In genomic region chr3:187036394-187036793, GRCh38 we compare ENCODE assay signal across 29 cellular contexts.
"Had no signal": no experiment of that assay in that cellular context is flagged by ENCODE, and none has a peak within 500 bp of the region (broad histone marks: within the 10 kb centered on the region; RNA-seq: fewer than 3 reads in every experiment).

No MANE protein-coding gene starts in this region.

- H3K27ac Mint-ChIP-seq: stimulated activated naive CD8-positive, alpha-beta T cell treated with anti-CD3 and anti-CD28 coated beads, Interleukin-15, Interleukin-2, amounts not matched to agents 100 ng/mL and 50 ng/mL, for 24 hours had no signal

- H3K36me3 ChIP-seq: gastroesophageal sphincter, ovary had no signal

- H3K27me3 ChIP-seq: esophagus muscularis mucosa, foreskin keratinocyte, gastroesophageal sphincter, heart right ventricle, ovary, spleen, tibial nerve, upper lobe of left lung had no signal

- H3K4me3 ChIP-seq: coronary artery, esophagus muscularis mucosa, gastroesophageal sphincter, heart right ventricle, left ventricle myocardium inferior, lower lobe of right lung, ovary, psoas muscle, skin epidermis, spleen, thoracic aorta, tibial nerve, upper lobe of left lung had no signal

- H3K9me3 ChIP-seq: ovary had no signal

- H3K27me3 Mint-ChIP-seq: stimulated activated memory B cell treated with anti-CD40 and anti-IgM and Interleukin-4, amounts not matched to agents 10 μg/mL and 1 μg/mL and 100 μg/mL, for 72 hours; stimulated activated naive CD8-positive, alpha-beta T cell treated with anti-CD3 and anti-CD28 coated beads, Interleukin-15, Interleukin-2, amounts not matched to agents 100 ng/mL and 50 ng/mL, for 24 hours had no signal

- DNase-seq: dermis blood vessel endothelial cell; effector memory CD4-positive, alpha-beta T cell; foreskin keratinocyte; heart right ventricle; hippocampal formation; islet precursor cell; kidney glomerular epithelial cell; left colon; left ventricle myocardium inferior; lower lobe of right lung; natural killer cell; occipital lobe; ovary; posterior cingulate gyrus; psoas muscle; right cardiac atrium; spleen; stimulated activated CD4-positive, alpha-beta T cell treated with anti-CD3 and anti-CD28 coated beads, Interleukin-4, amount 100 ng/mL, for 4 hours; upper lobe of left lung had no signal

- FAIRE-seq: endothelial cell of umbilical vein, urothelium cell line had no signal

- ATAC-seq: foreskin keratinocyte; gastroesophageal sphincter; heart right ventricle; left colon; lower lobe of right lung; natural killer cell; psoas muscle; right cardiac atrium; stimulated activated memory B cell treated with anti-CD40 and anti-IgM and Interleukin-4, amounts not matched to agents 10 μg/mL and 1 μg/mL and 100 μg/mL, for 72 hours had no signal

- H3K4me3 Mint-ChIP-seq: natural killer cell; stimulated activated memory B cell treated with anti-CD40 and anti-IgM and Interleukin-4, amounts not matched to agents 10 μg/mL and 1 μg/mL and 100 μg/mL, for 72 hours; stimulated activated naive CD8-positive, alpha-beta T cell treated with anti-CD3 and anti-CD28 coated beads, Interleukin-15, Interleukin-2, amounts not matched to agents 100 ng/mL and 50 ng/mL, for 24 hours had no signal

- H3K27ac ChIP-seq: coronary artery, esophagus muscularis mucosa, foreskin keratinocyte, gastroesophageal sphincter, heart right ventricle, left ventricle myocardium inferior, lower lobe of right lung, ovary, psoas muscle, skin epidermis, spleen, thoracic aorta, tibial nerve, upper lobe of left lung had no signal

- H3K9me3 Mint-ChIP-seq: natural killer cell; stimulated activated memory B cell treated with anti-CD40 and anti-IgM and Interleukin-4, amounts not matched to agents 10 μg/mL and 1 μg/mL and 100 μg/mL, for 72 hours had no signal

- H3K4me1 ChIP-seq: foreskin keratinocyte, psoas muscle had no signal
